Comparison of ENCODE assay signal across 27 cellular contexts in the genomic region with DNA sequence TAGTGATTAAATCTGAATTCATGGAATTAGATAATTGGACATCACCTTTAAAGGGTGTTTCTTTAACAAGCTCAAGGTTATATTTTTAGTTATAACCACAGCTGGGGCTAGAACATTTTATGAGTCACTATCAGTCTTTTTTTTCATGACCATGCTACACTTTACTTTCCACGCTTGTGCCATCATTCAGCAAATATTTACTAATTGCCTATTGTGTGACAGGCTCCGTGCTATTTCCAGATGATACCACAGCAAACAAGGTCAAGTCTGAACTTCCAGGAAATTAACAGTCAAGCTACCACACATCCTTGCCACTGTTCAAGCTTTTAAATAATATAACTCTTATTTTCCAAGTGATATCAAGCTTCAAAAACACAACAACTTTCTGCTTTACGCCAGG. TPM values are rescaled to one million over a fixed set of nuclear protein-coding genes. Genes with fewer than 3 reads are reported as not detected.
"Had no signal": no experiment of that assay in that cellular context is flagged by ENCODE, and none has a peak within 500 bp of the region (broad histone marks: within the 10 kb centered on the region; RNA-seq: fewer than 3 reads in every experiment).

No MANE protein-coding gene starts in this region.

- H3K4me3 ChIP-seq: breast epithelium, coronary artery, esophagus muscularis mucosa, gastrocnemius medialis, lung, thoracic aorta, vagina had no signal

- DNase-seq: activated CD4-positive, alpha-beta T cell treated with anti-CD3 and anti-CD28 coated beads for 1 hour; activated CD4-positive, alpha-beta T cell treated with anti-CD3 and anti-CD28 coated beads, Interleukin-2, amount 50 U/mL, for 1 hour; activated CD8-positive, alpha-beta T cell treated with anti-CD3 and anti-CD28 coated beads, Interleukin-2, amount 10 ng/mL, durations not matched to agents 7 days and 5 days; activated T-cell treated with anti-CD3 and anti-CD28 coated beads, Interleukin-2, amount 50 U/mL, for 24 hours; cerebellar nuclear complex; gastrocnemius medialis; head of caudate nucleus; hypothalamus; islet precursor cell; natural killer cell; stimulated activated CD4-positive, alpha-beta T cell treated with anti-CD3 and anti-CD28 coated beads, Interleukin-4, amount 100 ng/mL, for 24 hours; stimulated activated naive CD4-positive, alpha-beta T cell treated with Interleukin-2 at 50 U/mL for 16 hours had no signal

- H3K4me1 Mint-ChIP-seq: activated T-helper 17 cell treated with anti-CD3 and anti-CD28 coated beads, Interleukin-2, amount 50 U/mL, for 72 hours; natural killer cell had no signal

- ATAC-seq: activated CD8-positive, alpha-beta T cell treated with anti-CD3 and anti-CD28 coated beads, Interleukin-2, amount 10 ng/mL, durations not matched to agents 7 days and 5 days; activated naive CD4-positive, alpha-beta T cell treated with anti-CD3 and anti-CD28 coated beads, Interleukin-2, amount 50 U/mL, for 72 hours; activated T-helper 17 cell treated with anti-CD3 and anti-CD28 coated beads, Interleukin-2, amount 50 U/mL, for 72 hours; gastrocnemius medialis; left lobe of liver; natural killer cell had no signal

- H3K9me3 ChIP-seq: esophagus muscularis mucosa, gastrocnemius medialis, thoracic aorta, vagina had no signal

- H3K9me3 Mint-ChIP-seq: type B pancreatic cell had no signal

- H3K27me3 Mint-ChIP-seq: activated T-helper 17 cell treated with anti-CD3 and anti-CD28 coated beads, Interleukin-2, amount 50 U/mL, for 72 hours; progenitor cell of endocrine pancreas; type B pancreatic cell had no signal

- H3K27ac Mint-ChIP-seq: activated CD8-positive, alpha-beta T cell treated with anti-CD3 and anti-CD28 coated beads, Interleukin-2, amount 10 ng/mL, durations not matched to agents 7 days and 5 days; activated naive CD4-positive, alpha-beta T cell treated with anti-CD3 and anti-CD28 coated beads, Interleukin-2, amount 50 U/mL, for 72 hours; activated T-cell treated with anti-CD3 and anti-CD28 coated beads, Interleukin-2, amount 50 U/mL, for 24 hours; activated T-helper 17 cell treated with anti-CD3 and anti-CD28 coated beads, Interleukin-2, amount 50 U/mL, for 72 hours; natural killer cell; progenitor cell of endocrine pancreas; T-helper 2 cell treated with Interferon-gamma antibody and Interleukin-4, amounts not matched to agents 5 μg/mL and 100 μg/mL, for 36 hours; type B pancreatic cell had no signal

- H3K36me3 ChIP-seq: breast epithelium, esophagus muscularis mucosa, gastrocnemius medialis, thoracic aorta, vagina had no signal

- H3K4me3 Mint-ChIP-seq: activated CD8-positive, alpha-beta T cell treated with anti-CD3 and anti-CD28 coated beads, Interleukin-2, amount 10 ng/mL, durations not matched to agents 7 days and 5 days; activated T-cell treated with anti-CD3 and anti-CD28 coated beads, Interleukin-2, amount 50 U/mL, for 24 hours; activated T-helper 17 cell treated with anti-CD3 and anti-CD28 coated beads, Interleukin-2, amount 50 U/mL, for 72 hours; natural killer cell; T-helper 2 cell treated with Interferon-gamma antibody and Interleukin-4, amounts not matched to agents 5 μg/mL and 100 μg/mL, for 36 hours; type B pancreatic cell had no signal

- H3K36me3 Mint-ChIP-seq: natural killer cell, type B pancreatic cell had no signal

- H3K27ac ChIP-seq: breast epithelium, coronary artery, esophagus muscularis mucosa, gastrocnemius medialis, thoracic aorta, vagina had no signal

- H3K27me3 ChIP-seq: breast epithelium, esophagus muscularis mucosa, gastrocnemius medialis, vagina had no signal

- H3K4me1 ChIP-seq: breast epithelium, esophagus muscularis mucosa, gastrocnemius medialis, vagina had no signal

RNA-seq across cellular contexts. Expression of gene SPANXN3, which starts 16.5 kb away (rescaled TPM):
- total RNA-seq: activated CD8-positive, alpha-beta T cell treated with anti-CD3 and anti-CD28 coated beads, Interleukin-2, amount 10 ng/mL, durations not matched to agents 7 days and 5 days; activated naive CD4-positive, alpha-beta T cell treated with anti-CD3 and anti-CD28 coated beads, Interleukin-2, amount 50 U/mL, for 72 hours; activated T-helper 17 cell treated with anti-CD3 and anti-CD28 coated beads, Interleukin-2, amount 50 U/mL, for 72 hours; astrocyte; breast epithelium; esophagus muscularis mucosa; left lobe of liver; lung; natural killer cell; osteocyte; progenitor cell of endocrine pancreas; thoracic aorta; vagina had no signal
- polyA plus RNA-seq: adipose tissue, lung had no signal
